13 cellular contexts compared by ENCODE assay signal in the genomic region with DNA sequence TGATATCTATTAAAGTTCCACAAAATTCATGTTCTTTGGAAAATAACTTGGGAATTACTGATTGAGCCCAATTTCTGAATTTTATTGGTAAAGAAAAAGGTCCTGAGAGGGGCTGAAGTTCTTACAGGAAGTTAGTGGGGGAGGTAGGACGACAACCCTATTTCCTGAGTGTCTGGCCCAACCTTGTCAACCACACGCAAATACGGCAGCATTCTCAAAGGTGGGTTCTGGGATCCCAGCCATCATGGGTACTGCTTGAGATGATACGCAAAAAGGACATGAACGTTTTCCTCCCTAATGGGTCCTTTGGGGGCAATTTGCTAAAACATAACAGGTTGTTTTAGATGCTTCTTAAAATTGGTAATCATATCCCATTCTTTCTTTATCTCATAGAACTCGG. TPM values are rescaled to one million over a fixed set of nuclear protein-coding genes. Genes with fewer than 3 reads are reported as not detected.
DNase-seq lines count a peak whose midpoint lies in the region; ATAC-seq, FAIRE-seq and TF ChIP-seq lines count a peak whose summit lies in the region.
"Had no signal": no experiment of that assay in that cellular context is flagged by ENCODE, and none has a peak within 500 bp of the region (broad histone marks: within the 10 kb centered on the region; RNA-seq: fewer than 3 reads in every experiment).

No MANE protein-coding gene starts in this region.

- no peaks in the 10 kb centered on the region for H3K27me3 Mint-ChIP-seq in activated naive CD8-positive, alpha-beta T cell treated with anti-CD3 and anti-CD28 coated beads for 36 hours

- peak overlapping the region; percentile 48 for H3K4me3 Mint-ChIP-seq in activated naive CD8-positive, alpha-beta T cell treated with anti-CD3 and anti-CD28 coated beads for 36 hours

- TF ChIP-seq CTCF in OCI-LY1 (IDR thresholded peaks at IDR 0.05; ENCODE audit: low read length) (no peak), BE2C (IDR thresholded peaks at IDR 0.05; ENCODE audit: low read depth, low read length) (no peak)

- H3K27ac Mint-ChIP-seq in activated naive CD8-positive, alpha-beta T cell treated with anti-CD3 and anti-CD28 coated beads for 36 hours, result peak overlapping the region; percentile 82

- H3K36me3 ChIP-seq in OCI-LY1 (ENCODE audit: insufficient read depth, low read length) (peaks cover 5% of the 10 kb centered on the region; the same call in 1 of the 2 replicates), BE2C (no peaks in the 10 kb centered on the region)
- H3K36me3 ChIP-seq: cardiac muscle cell, suprapubic skin had no signal

- H3K4me1 ChIP-seq in OCI-LY1 (ENCODE audit: insufficient read depth, low read length, severe bottlenecking), result peaks cover 78% of the 10 kb centered on the region
- H3K4me1 ChIP-seq in BE2C, result peaks cover 16% of the 10 kb centered on the region

- no peak for ATAC-seq in HG03460 (IDR thresholded peaks at IDR 0.05; ENCODE audit: unreplicated experiment)

- peak overlapping the region; percentile 62 for H3K9ac ChIP-seq in OCI-LY1 (ENCODE audit: low read length)

- H2AFZ ChIP-seq in OCI-LY1 (ENCODE audit: low read length), result no peak overlapping the region

- H3K36me3 Mint-ChIP-seq in activated naive CD8-positive, alpha-beta T cell treated with anti-CD3 and anti-CD28 coated beads for 36 hours, result peaks cover 10% of the 10 kb centered on the region

- TF ChIP-seq POLR2A in GM12891 (IDR thresholded peaks at IDR 0.05; ENCODE audit: low read depth, low read length), result no peak

- H3K9me3 ChIP-seq in OCI-LY1 (ENCODE audit: low read length) (no peaks in the 10 kb centered on the region), BE2C (no peaks in the 10 kb centered on the region)
- H3K9me3 ChIP-seq: suprapubic skin had no signal

- H3K4me3 ChIP-seq in OCI-LY1 (ENCODE audit: low read depth, low read length, poor library complexity, severe bottlenecking), result peak overlapping the region; percentile 22
- no peak overlapping the region for H3K4me3 ChIP-seq in skin epidermis
- no peak overlapping the region for H3K4me3 ChIP-seq in BE2C (ENCODE audit: low read depth, low read length)
- H3K4me3 ChIP-seq: cardiac muscle cell, suprapubic skin had no signal

- DNase-seq in GM12891 (ENCODE audit: insufficient read length, low spot score) (no peak), SKM-1 (lab: John Stamatoyannopoulos, UW; ENCODE audit: unreplicated experiment) (no peak), NCI-H510A (lab: John Stamatoyannopoulos, UW) (no peak), BE2C (no peak)
- DNase-seq in activated naive CD8-positive, alpha-beta T cell treated with anti-CD3 and anti-CD28 coated beads for 36 hours, result no peak
- DNase-seq: GOT3; islet precursor cell; stimulated activated CD4-positive, alpha-beta T cell treated with anti-CD3 and anti-CD28 coated beads, Interleukin-2, amount 100 ng/mL, for 24 hours had no signal

- FAIRE-seq in GM12891 (lab: Jason Lieb, UNC), result peak; percentile 72

- no peaks in the 10 kb centered on the region for H3K27me3 ChIP-seq in OCI-LY1 (ENCODE audit: insufficient read depth, low read length)
- H3K27me3 ChIP-seq in BE2C, result no peaks in the 10 kb centered on the region
- H3K27me3 ChIP-seq: cardiac muscle cell, suprapubic skin had no signal

- H4K20me1 ChIP-seq in OCI-LY1 (ENCODE audit: insufficient read depth, low read length), result no peaks in the 10 kb centered on the region

- no peaks in the 10 kb centered on the region for H3K9me3 Mint-ChIP-seq in activated naive CD8-positive, alpha-beta T cell treated with anti-CD3 and anti-CD28 coated beads for 36 hours

- H3K4me2 ChIP-seq in OCI-LY1 (ENCODE audit: low read length), result peak overlapping the region; percentile 57

- peaks cover 16% of the 10 kb centered on the region for H3K79me2 ChIP-seq in OCI-LY1 (ENCODE audit: insufficient read depth, low read length)

- no peaks in the 10 kb centered on the region for H3K9me2 ChIP-seq in OCI-LY1 (ENCODE audit: low read depth, low read length)

- H3K4me1 Mint-ChIP-seq in activated naive CD8-positive, alpha-beta T cell treated with anti-CD3 and anti-CD28 coated beads for 36 hours, result peaks cover 71% of the 10 kb centered on the region

- H3F3A ChIP-seq in OCI-LY1 (ENCODE audit: insufficient read depth, low read length), result peaks cover 4% of the 10 kb centered on the region; the same call in 1 of the 2 replicates

- peak overlapping the region; percentile 98 for H3K27ac ChIP-seq in OCI-LY1 (ENCODE audit: low read depth, low read length, poor library complexity, severe bottlenecking)
- peak overlapping the region in 14 of 21 experiments; percentile 12 to 100 (median 94) for H3K27ac ChIP-seq in skin epidermis
- H3K27ac ChIP-seq: cardiac muscle cell had no signal

TF ChIP-seq in GM12891, 5 proteins besides CTCF, POLR2A, EP300 and RAD21:
- TF ChIP-seq POLR2AphosphoS5 (IDR thresholded peaks at IDR 0.05; ENCODE audit: low read depth, low read length) (no peak), SPI1 (IDR thresholded peaks at IDR 0.05; ENCODE audit: low read depth, low read length) (no peak), PAX5 (IDR thresholded peaks at IDR 0.05; ENCODE audit: insufficient read depth, low read length, severe bottlenecking) (no peak), POU2F2 (IDR thresholded peaks at IDR 0.05; ENCODE audit: low read depth, low read length) (no peak), TAF1 (IDR thresholded peaks at IDR 0.05; ENCODE audit: low read depth, low read length) (no peak)
TF ChIP-seq in GM12891: peak in this region for 0.

RNA-seq across cellular contexts. Expression of gene PDCD4, which starts 2.7 kb away (rescaled TPM):
- 287 TPM for polyA plus RNA-seq in GM12891 (2012; ENCODE audit: low read depth, missing spikeins)
- 100 to 1,000 TPM; 125 TPM for total RNA-seq in activated naive CD8-positive, alpha-beta T cell treated with anti-CD3 and anti-CD28 coated beads for 36 hours
- polyA plus RNA-seq in BE2C (2012; ENCODE audit: insufficient read depth, insufficient read length, low read depth), result 30.0 TPM

RNA-seq across cellular contexts. Expression of gene BBIP1, which starts 50.0 kb away (rescaled TPM):
- 19.9 TPM for polyA plus RNA-seq in GM12891 (2012; ENCODE audit: low read depth, missing spikeins)
- total RNA-seq in activated naive CD8-positive, alpha-beta T cell treated with anti-CD3 and anti-CD28 coated beads for 36 hours, result 10 to 100 TPM; 35.6 to 37.1 TPM
- 15.2 TPM for polyA plus RNA-seq in BE2C (2012; ENCODE audit: insufficient read depth, insufficient read length, low read depth)

RNA-seq across cellular contexts. Expression of gene SHOC2, which starts 50.4 kb away (rescaled TPM):
- polyA plus RNA-seq in GM12891 (2012; ENCODE audit: low read depth, missing spikeins), result 24.4 TPM
- 10 to 100 TPM; 45.1 to 46.1 TPM for total RNA-seq in activated naive CD8-positive, alpha-beta T cell treated with anti-CD3 and anti-CD28 coated beads for 36 hours
- polyA plus RNA-seq in BE2C (2012; ENCODE audit: insufficient read depth, insufficient read length, low read depth), result 20.7 TPM
